In genomic region chr18:56200381-56200831, GRCh38 we compare ENCODE assay signal across 14 cellular contexts.
DNase-seq lines count a peak whose midpoint lies in the region; ATAC-seq and TF ChIP-seq lines count a peak whose summit lies in the region.
"Had no signal": no experiment of that assay in that cellular context is flagged by ENCODE, and none has a peak within 500 bp of the region (broad histone marks: within the 10 kb centered on the region; RNA-seq: fewer than 3 reads in every experiment).

No MANE protein-coding gene starts in this region.

- peaks cover 3% of the 10 kb centered on the region for H3K4me1 Mint-ChIP-seq in endodermal cell

- TF ChIP-seq CTCF in BJ (IDR thresholded peaks at IDR 0.05; ENCODE audit: insufficient read depth, low read depth, low read length) (no peak), omental fat pad (IDR thresholded peaks at IDR 0.05) (no peak), suprapubic skin (IDR thresholded peaks at IDR 0.05) (no peak), endodermal cell (conservative IDR thresholded peaks at IDR 0.05) (no peak)

- no peak overlapping the region for H3K27ac Mint-ChIP-seq in endodermal cell
- H3K27ac Mint-ChIP-seq: CD8-positive, alpha-beta T cell; memory B cell had no signal

- H3K36me3 Mint-ChIP-seq in endodermal cell (ENCODE audit: low read depth), result no peaks in the 10 kb centered on the region
- H3K36me3 Mint-ChIP-seq: CD8-positive, alpha-beta T cell had no signal

- 89% methylated on average over 1 of the region's 1 CpG for WGBS in suprapubic skin
- WGBS in endodermal cell (ENCODE audit: insufficient coverage in 1 of 2, insufficient read length in 1 of 2), 2 experiments, result no CpG with 5 or more reads among the region's 1 CpG

- H3K27ac ChIP-seq in suprapubic skin (no peak overlapping the region), endodermal cell (ENCODE audit: low read depth, low read length) (no peak overlapping the region)
- H3K27ac ChIP-seq: cardiac muscle cell, gastroesophageal sphincter, VCaP had no signal

- DNase-seq in BJ (ENCODE audit: low read depth) (peak; percentile 15), NCI-H226 (peak; percentile 43), omental fat pad (ENCODE audit: low spot score) (no peak), suprapubic skin (ENCODE audit: low spot score in 2 of 2) (no peak), endodermal cell (no peak), NCI-H2107 treated with DMSO at 0.1 percent for 48 hours (lab: John Stamatoyannopoulos, UW; ENCODE audit: unreplicated experiment) (no peak)
- DNase-seq: activated T-cell treated with anti-CD3 and anti-CD28 coated beads, Interleukin-2, amount 50 U/mL, for 4 hours; CD8-positive, alpha-beta T cell had no signal

- no peak for TF ChIP-seq EP300 in suprapubic skin (IDR thresholded peaks at IDR 0.05)

- H3K27me3 ChIP-seq in BJ (ENCODE audit: control insufficient read depth, insufficient read depth, low read length) (no peaks in the 10 kb centered on the region), suprapubic skin (no peaks in the 10 kb centered on the region), endodermal cell (ENCODE audit: control insufficient read depth, insufficient read depth, low read length, poor library complexity, severe bottlenecking) (no peaks in the 10 kb centered on the region)
- H3K27me3 ChIP-seq: cardiac muscle cell, gastroesophageal sphincter had no signal

- H3K4me3 Mint-ChIP-seq in endodermal cell, result no peak overlapping the region
- H3K4me3 Mint-ChIP-seq: activated T-cell treated with anti-CD3 and anti-CD28 coated beads, Interleukin-2, amount 50 U/mL, for 4 hours; CD8-positive, alpha-beta T cell; memory B cell had no signal

- CTCF ChIA-PET in BJ (lab: Yijun Ruan, JAX), result interaction anchor here (1.1 to 1.5 kb wide), 4 partner anchors 9 to 15 kb away, joined by 3 to 4 read pairs (median 4); no protein-coding TSS in a partner anchor

- no peak overlapping the region for H3K9ac ChIP-seq in endodermal cell (ENCODE audit: extremely low read depth, low read length, poor library complexity, severe bottlenecking)

- H3K9me3 ChIP-seq in suprapubic skin (no peaks in the 10 kb centered on the region), endodermal cell (ENCODE audit: control insufficient read depth, low read length) (peaks cover 6% of the 10 kb centered on the region)

- ATAC-seq in esophagus mucosa (peak; percentile 45), omental fat pad (ENCODE audit: low FRiP score) (peak; percentile 70), GM19023 (IDR thresholded peaks at IDR 0.05; ENCODE audit: unreplicated experiment) (no peak)
- ATAC-seq: activated T-cell treated with anti-CD3 and anti-CD28 coated beads, Interleukin-2, amount 50 U/mL, for 4 hours; CD8-positive, alpha-beta T cell; gastroesophageal sphincter had no signal

- TF ChIP-seq POLR2A in suprapubic skin (IDR thresholded peaks at IDR 0.05), result no peak

- peaks cover 3% of the 10 kb centered on the region for H3K4me1 ChIP-seq in suprapubic skin
- H3K4me1 ChIP-seq in endodermal cell (ENCODE audit: control insufficient read depth, insufficient read depth, low read length), result no peaks in the 10 kb centered on the region

- H3K4me3 ChIP-seq in BJ (ENCODE audit: low read depth, low read length), result no peak overlapping the region
- no peak overlapping the region for H3K4me3 ChIP-seq in suprapubic skin
- H3K4me3 ChIP-seq in endodermal cell (ENCODE audit: low read length), result no peak overlapping the region
- H3K4me3 ChIP-seq: cardiac muscle cell, gastroesophageal sphincter had no signal

- H3K27me3 Mint-ChIP-seq in endodermal cell (ENCODE audit: insufficient read depth), result no peaks in the 10 kb centered on the region
- H3K27me3 Mint-ChIP-seq: memory B cell had no signal

- H3K36me3 ChIP-seq in BJ (ENCODE audit: control insufficient read depth, insufficient read depth, low read length) (no peaks in the 10 kb centered on the region), suprapubic skin (no peaks in the 10 kb centered on the region), endodermal cell (ENCODE audit: control insufficient read depth, insufficient read depth, low read length) (no peaks in the 10 kb centered on the region)
- H3K36me3 ChIP-seq: cardiac muscle cell, gastroesophageal sphincter had no signal

- POLR2A ChIA-PET in BJ (lab: Charles Lee), result no interaction called here

- H3K9me3 Mint-ChIP-seq in endodermal cell, result peaks cover 7% of the 10 kb centered on the region

Comparison
In these comparisons a context has a peak if more than half of its experiments do, and no peak if none do; other contexts are left out.
1. DNase-seq: peak in BJ (single experiment) and NCI-H226 (single experiment); none in omental fat pad (single experiment), suprapubic skin (0 of 2), endodermal cell (single experiment) and NCI-H2107 treated with DMSO at 0.1 percent for 48 hours (single experiment).